In genomic region chr6:139855741-139856206, GRCh38 we compare ENCODE assay signal across 13 cellular contexts.
DNase-seq lines count a peak whose midpoint lies in the region; ATAC-seq and TF ChIP-seq lines count a peak whose summit lies in the region.
"Had no signal": no experiment of that assay in that cellular context is flagged by ENCODE, and none has a peak within 500 bp of the region (broad histone marks: within the 10 kb centered on the region; RNA-seq: fewer than 3 reads in every experiment).

No MANE protein-coding gene starts in this region.

- H3K27ac Mint-ChIP-seq in brain (peak overlapping the region in 4 of 5 experiments; percentile 34 to 77 (median 38)), neural progenitor cell (peak overlapping the region; percentile 79)
- H3K27ac Mint-ChIP-seq in activated CD4-positive, alpha-beta T cell treated with anti-CD3 and anti-CD28 coated beads, Interleukin-2, amount 10 ng/mL, durations not matched to agents 7 days and 5 days = no peak overlapping the region

- H3K4me3 ChIP-seq in neural progenitor cell = no peak overlapping the region

- POLR2A ChIA-PET in activated CD4-positive, alpha-beta T cell treated with anti-CD3 and anti-CD28 coated beads, Interleukin-2, amount 10 ng/mL, durations not matched to agents 7 days and 5 days (lab: Charles Lee) = interaction anchor here (0.5 kb wide), 1 partner anchor 22 kb away, joined by 3 read pairs; no protein-coding TSS in a partner anchor

- CTCF ChIA-PET in activated CD4-positive, alpha-beta T cell treated with anti-CD3 and anti-CD28 coated beads, Interleukin-2, amount 10 ng/mL, durations not matched to agents 7 days and 5 days (lab: Charles Lee) = interaction anchor here (0.5 kb wide), 1 partner anchor 39 kb away, joined by 4 read pairs; no protein-coding TSS in a partner anchor

- no peaks in the 10 kb centered on the region for H3K79me2 ChIP-seq in neural progenitor cell (ENCODE audit: low read depth)

- no peak for ATAC-seq in HG02840 (IDR thresholded peaks at IDR 0.05; ENCODE audit: low FRiP score, unreplicated experiment)
- ATAC-seq: Right ventricle myocardium inferior; stimulated activated naive CD8-positive, alpha-beta T cell treated with anti-CD3 and anti-CD28 coated beads, Interleukin-15, Interleukin-2, amounts not matched to agents 100 U/mL and 50 U/mL, for 24 hours had no signal

- H3K4me3 Mint-ChIP-seq in brain (peak overlapping the region in 1 of 5 experiments; percentile 30), neural progenitor cell (no peak overlapping the region)
- H3K4me3 Mint-ChIP-seq in activated CD4-positive, alpha-beta T cell treated with anti-CD3 and anti-CD28 coated beads, Interleukin-2, amount 10 ng/mL, durations not matched to agents 7 days and 5 days = no peak overlapping the region

- no peaks in the 10 kb centered on the region for H3K9me3 ChIP-seq in neural progenitor cell (ENCODE audit: low read depth)

- H3K27me3 Mint-ChIP-seq in brain (no peaks in the 10 kb centered on the region), neural progenitor cell (ENCODE audit: insufficient read depth, low read depth) (no peaks in the 10 kb centered on the region)
- no peaks in the 10 kb centered on the region for H3K27me3 Mint-ChIP-seq in activated CD4-positive, alpha-beta T cell treated with anti-CD3 and anti-CD28 coated beads, Interleukin-2, amount 10 ng/mL, durations not matched to agents 7 days and 5 days

- H3K9ac ChIP-seq in neural progenitor cell = no peak overlapping the region

- H3K27me3 ChIP-seq in neural progenitor cell = no peaks in the 10 kb centered on the region

- H3K4me1 ChIP-seq in neural progenitor cell = peaks cover 18% of the 10 kb centered on the region

- H3K4me2 ChIP-seq in neural progenitor cell = peak overlapping the region; percentile 17

- H3K36me3 ChIP-seq in neural progenitor cell = no peaks in the 10 kb centered on the region

- H3F3A ChIP-seq in neural progenitor cell (ENCODE audit: low read depth) = no peaks in the 10 kb centered on the region

- no peak overlapping the region for H3K27ac ChIP-seq in neural progenitor cell

- DNase-seq in COR-L47 (lab: John Stamatoyannopoulos, UW) (peak; percentile 15), LHCN-M2 (ENCODE audit: low read depth) (peak; percentile 44), neural progenitor cell (ENCODE audit: low spot score) (peak; percentile 4), DMS 273 treated with DMSO at 0.1 percent for 48 hours (lab: John Stamatoyannopoulos, UW) (no peak)
- no peak for DNase-seq in activated CD4-positive, alpha-beta T cell treated with anti-CD3 and anti-CD28 coated beads, Interleukin-2, amount 10 ng/mL, durations not matched to agents 7 days and 5 days
- DNase-seq in stimulated activated CD4-positive, alpha-beta T cell treated with anti-CD3 and anti-CD28 coated beads, Interleukin-4, amount 100 ng/mL, for 4 hours = no peak
- DNase-seq: activated naive CD4-positive, alpha-beta T cell treated with Interleukin-2 at 50 U/mL for 16 hours; effector memory CD4-positive, alpha-beta T cell; hippocampal formation; stimulated activated naive CD8-positive, alpha-beta T cell treated with anti-CD3 and anti-CD28 coated beads, Interleukin-15, Interleukin-2, amounts not matched to agents 100 U/mL and 50 U/mL, for 24 hours had no signal

- H3K9me3 Mint-ChIP-seq in brain (peaks cover 0 to 8% (median 5%) of the 10 kb centered on the region in 5 experiments), neural progenitor cell (peaks cover 9% of the 10 kb centered on the region)
- peaks cover 3% of the 10 kb centered on the region for H3K9me3 Mint-ChIP-seq in activated CD4-positive, alpha-beta T cell treated with anti-CD3 and anti-CD28 coated beads, Interleukin-2, amount 10 ng/mL, durations not matched to agents 7 days and 5 days

- H4K20me1 ChIP-seq in neural progenitor cell (ENCODE audit: low read depth) = no peaks in the 10 kb centered on the region

- no peak overlapping the region for H2AFZ ChIP-seq in neural progenitor cell (replicated peaks)

- TF ChIP-seq CTCF in brain (conservative IDR thresholded peaks at IDR 0.05) (no peak), neural progenitor cell (IDR thresholded peaks at IDR 0.05) (no peak)

- H3K36me3 Mint-ChIP-seq in brain (no peaks in the 10 kb centered on the region), neural progenitor cell (peaks cover under 1% of the 10 kb centered on the region)
- no peaks in the 10 kb centered on the region for H3K36me3 Mint-ChIP-seq in activated CD4-positive, alpha-beta T cell treated with anti-CD3 and anti-CD28 coated beads, Interleukin-2, amount 10 ng/mL, durations not matched to agents 7 days and 5 days (ENCODE audit: low read depth)

- peaks cover 35% of the 10 kb centered on the region for H3K4me1 Mint-ChIP-seq in brain
- H3K4me1 Mint-ChIP-seq in neural progenitor cell = peaks cover 47% of the 10 kb centered on the region
- H3K4me1 Mint-ChIP-seq in activated CD4-positive, alpha-beta T cell treated with anti-CD3 and anti-CD28 coated beads, Interleukin-2, amount 10 ng/mL, durations not matched to agents 7 days and 5 days = no peaks in the 10 kb centered on the region

Comparison
In these comparisons a context has a peak if more than half of its experiments do, and no peak if none do; other contexts are left out.
1. DNase-seq: peak in COR-L47 (single experiment), LHCN-M2 (single experiment) and neural progenitor cell (single experiment); none in activated CD4-positive, alpha-beta T cell treated with anti-CD3 and anti-CD28 coated beads, Interleukin-2, amount 10 ng/mL, durations not matched to agents 7 days and 5 days (single experiment), stimulated activated CD4-positive, alpha-beta T cell treated with anti-CD3 and anti-CD28 coated beads, Interleukin-4, amount 100 ng/mL, for 4 hours (0 of 2) and DMS 273 treated with DMSO at 0.1 percent for 48 hours (single experiment).